ENCODE assay signal across 11 cellular contexts in genomic region chr19:1177322-1178114, GRCh38. TPM values are rescaled to one million over a fixed set of nuclear protein-coding genes. Genes with fewer than 3 reads are reported as not detected.
DNase-seq lines count a peak whose midpoint lies in the region; ATAC-seq and TF ChIP-seq lines count a peak whose summit lies in the region.
"Had no signal": no experiment of that assay in that cellular context is flagged by ENCODE, and none has a peak within 500 bp of the region (broad histone marks: within the 10 kb centered on the region; RNA-seq: fewer than 3 reads in every experiment).

No MANE protein-coding gene starts in this region.

- no peaks in the 10 kb centered on the region for H3K36me3 Mint-ChIP-seq in CD8-positive, alpha-beta T cell
- H3K36me3 Mint-ChIP-seq: activated naive CD8-positive, alpha-beta T cell treated with anti-CD3 and anti-CD28 coated beads, Interleukin-2, amount 10 ng/mL, durations not matched to agents 7 days and 5 days had no signal

- H3K9me3 ChIP-seq in SJSA1 (replicated peaks) (0 out of 2 replicates have a peak, but pooled peaks cover 2% of the 10 kb centered on the region), subcutaneous abdominal adipose tissue (ENCODE audit: control insufficient read depth in 5 of 5, low read length in 5 of 5) (no peaks in the 10 kb centered on the region)
- no peaks in the 10 kb centered on the region for H3K9me3 ChIP-seq in CD8-positive, alpha-beta T cell (ENCODE audit: low read length)

- TF ChIP-seq CTCF in fibroblast of pulmonary artery (IDR thresholded peaks at IDR 0.05; ENCODE audit: low read length, missing control alignments): peak; percentile 32
- no peak for TF ChIP-seq CTCF in CD8-positive, alpha-beta T cell (IDR thresholded peaks at IDR 0.05)

- POLR2A ChIA-PET in CD8-positive, alpha-beta T cell (lab: Charles Lee): no interaction called here

- CTCF ChIA-PET in CD8-positive, alpha-beta T cell (lab: Charles Lee): interaction anchor here (0.6 to 0.7 kb wide), 2 partner anchors 9 to 17 kb away, joined by 3 read pairs; no protein-coding TSS in a partner anchor

- intact Hi-C loops in CD8-positive, alpha-beta T cell (cut with DNase I, micrococcal nuclease): no loop called here

- H3K9ac ChIP-seq in subcutaneous abdominal adipose tissue (ENCODE audit: low read length in 5 of 5): peak overlapping the region in 2 of 5 donors; percentile 28 to 41

- H3K27me3 Mint-ChIP-seq in CD8-positive, alpha-beta T cell (ENCODE audit: low read depth): peaks cover 6% of the 10 kb centered on the region

- ATAC-seq in CD8-positive, alpha-beta T cell: no peak
- no peak for ATAC-seq in GM21619 (IDR thresholded peaks at IDR 0.05; ENCODE audit: unreplicated experiment)

- peak overlapping the region; percentile 94 for H3K27ac ChIP-seq in SJSA1
- peak overlapping the region; percentile 72 for H3K27ac ChIP-seq in subcutaneous abdominal adipose tissue (ENCODE audit: low read depth, low read length)
- no peak overlapping the region for H3K27ac ChIP-seq in CD8-positive, alpha-beta T cell (ENCODE audit: low read depth, low read length)

- H3K27ac Mint-ChIP-seq in CD8-positive, alpha-beta T cell: no peak overlapping the region
- H3K27ac Mint-ChIP-seq: activated naive CD8-positive, alpha-beta T cell treated with anti-CD3 and anti-CD28 coated beads, Interleukin-2, amount 10 ng/mL, durations not matched to agents 7 days and 5 days; nephron had no signal

- peaks cover 13% of the 10 kb centered on the region for H3K4me1 Mint-ChIP-seq in CD8-positive, alpha-beta T cell (ENCODE audit: low read depth)

- no peaks in the 10 kb centered on the region for H3K9me3 Mint-ChIP-seq in CD8-positive, alpha-beta T cell
- H3K9me3 Mint-ChIP-seq: activated naive CD8-positive, alpha-beta T cell treated with anti-CD3 and anti-CD28 coated beads, Interleukin-2, amount 10 ng/mL, durations not matched to agents 7 days and 5 days; nephron had no signal

- peaks cover 52% of the 10 kb centered on the region for H3K4me1 ChIP-seq in SJSA1 (replicated peaks)
- peaks cover 7 to 39% (median 22%) of the 10 kb centered on the region in 5 donors for H3K4me1 ChIP-seq in subcutaneous abdominal adipose tissue (ENCODE audit: control insufficient read depth in 5 of 5, insufficient read depth in 5 of 5, low read length in 5 of 5)
- peaks cover 23% of the 10 kb centered on the region for H3K4me1 ChIP-seq in CD8-positive, alpha-beta T cell (ENCODE audit: insufficient read depth, low read length)

- peak; percentile 93 for DNase-seq in HCEC 1CT
- peak; percentile 92 to 97 for DNase-seq in SJSA1 (ENCODE audit: low read depth in 1 of 2, low spot score in 2 of 2)
- DNase-seq in fibroblast of pulmonary artery (ENCODE audit: low read depth): peak; percentile 95
- DNase-seq in CD8-positive, alpha-beta T cell: no peak
- DNase-seq in COLO668 (lab: John Stamatoyannopoulos, UW; ENCODE audit: unreplicated experiment): no peak
- DNase-seq in stimulated activated CD4-positive, alpha-beta T cell treated with anti-CD3 and anti-CD28 coated beads, Interleukin-2, amount 100 ng/mL, for 48 hours: no peak
- DNase-seq: activated naive CD8-positive, alpha-beta T cell treated with anti-CD3 and anti-CD28 coated beads, Interleukin-2, amount 10 ng/mL, durations not matched to agents 7 days and 5 days; NCI-H524 had no signal

- H3K36me3 ChIP-seq in SJSA1: peaks cover 2% of the 10 kb centered on the region; the same call in 1 of the 2 replicates
- no peaks in the 10 kb centered on the region for H3K36me3 ChIP-seq in subcutaneous abdominal adipose tissue (ENCODE audit: control insufficient read depth in 5 of 5, insufficient read depth in 5 of 5, low read length in 5 of 5)
- H3K36me3 ChIP-seq in CD8-positive, alpha-beta T cell (ENCODE audit: insufficient read depth, low read length): no peaks in the 10 kb centered on the region

- H3K27me3 ChIP-seq in SJSA1 (replicated peaks): no peaks in the 10 kb centered on the region
- H3K27me3 ChIP-seq in subcutaneous abdominal adipose tissue (ENCODE audit: control insufficient read depth in 5 of 5, insufficient read depth in 4 of 5, low read length in 5 of 5): no peaks in the 10 kb centered on the region
- H3K27me3 ChIP-seq in CD8-positive, alpha-beta T cell (ENCODE audit: insufficient read depth, low read length): no peaks in the 10 kb centered on the region

- H3K4me3 ChIP-seq in SJSA1 (peak overlapping the region; percentile 32), fibroblast of pulmonary artery (replicated peaks; ENCODE audit: low read depth, low read length) (no peak overlapping the region), subcutaneous abdominal adipose tissue (ENCODE audit: low read depth in 1 of 5, low read length in 5 of 5) (no peak overlapping the region)
- no peak overlapping the region for H3K4me3 ChIP-seq in CD8-positive, alpha-beta T cell (ENCODE audit: low read depth, low read length)

- no peak overlapping the region for H3K4me3 Mint-ChIP-seq in CD8-positive, alpha-beta T cell
- H3K4me3 Mint-ChIP-seq: activated naive CD8-positive, alpha-beta T cell treated with anti-CD3 and anti-CD28 coated beads, Interleukin-2, amount 10 ng/mL, durations not matched to agents 7 days and 5 days had no signal

RNA-seq across cellular contexts. Expression of gene SBNO2, which starts 3.5 kb away (rescaled TPM):
- total RNA-seq in SJSA1 (2014; rRNA removed; shearing (Covaris generic)): 24.8 and 26.2 TPM in 2 replicates
- 100 to 1,000 TPM; 123 to 134 TPM for total RNA-seq in CD8-positive, alpha-beta T cell

RNA-seq across cellular contexts. Expression of gene STK11, which starts 28.1 kb away (rescaled TPM):
- 61.6 and 70.1 TPM in 2 replicates for total RNA-seq in SJSA1 (2014; rRNA removed; shearing (Covaris generic))
- 10 to 100 TPM; 38.0 to 43.4 TPM for total RNA-seq in CD8-positive, alpha-beta T cell

Comparison
In these comparisons a context has a peak if more than half of its experiments do, and no peak if none do; other contexts are left out.
1. DNase-seq: peak in HCEC 1CT (single experiment), SJSA1 (2 of 2) and fibroblast of pulmonary artery (single experiment); none in CD8-positive, alpha-beta T cell (0 of 7), COLO668 (single experiment) and stimulated activated CD4-positive, alpha-beta T cell treated with anti-CD3 and anti-CD28 coated beads, Interleukin-2, amount 100 ng/mL, for 48 hours (0 of 2).